In genomic region chr6:134165827-134166226, GRCh38 we compare ENCODE assay signal across 21 cellular contexts.
DNase-seq lines count a peak whose midpoint lies in the region; ATAC-seq and TF ChIP-seq lines count a peak whose summit lies in the region.
"Had no signal": no experiment of that assay in that cellular context is flagged by ENCODE, and none has a peak within 500 bp of the region (broad histone marks: within the 10 kb centered on the region; RNA-seq: fewer than 3 reads in every experiment).

No MANE protein-coding gene starts in this region.

- H3K27me3 Mint-ChIP-seq in chondrocyte (ENCODE audit: low read depth) = no peaks in the 10 kb centered on the region

- H3K36me3 ChIP-seq in psoas muscle (ENCODE audit: insufficient read depth in 1 of 2, low read depth in 1 of 2) = peaks cover 0 to 23% of the 10 kb centered on the region in 2 donors

- H3K27me3 ChIP-seq in psoas muscle (ENCODE audit: insufficient read depth in 3 of 3, low read length in 2 of 3) = no peaks in the 10 kb centered on the region
- H3K27me3 ChIP-seq: BE2C had no signal

- H3K4me3 ChIP-seq in fibroblast of the aortic adventitia (ENCODE audit: low read depth, low read length) = no peak overlapping the region
- no peak overlapping the region for H3K4me3 ChIP-seq in psoas muscle
- H3K4me3 ChIP-seq: GM12878, HAP-1 had no signal

- no peak overlapping the region for H3K27ac Mint-ChIP-seq in chondrocyte (ENCODE audit: unreplicated experiment)

- ATAC-seq in psoas muscle (peak in 2 of 4 donors; percentile 21 to 25), HG02870 (IDR thresholded peaks at IDR 0.05; ENCODE audit: unreplicated experiment) (no peak)
- ATAC-seq: GM12878 had no signal

- peaks cover 17% of the 10 kb centered on the region for H3K4me1 ChIP-seq in psoas muscle

- H3K27ac ChIP-seq in psoas muscle = peak overlapping the region; percentile 25

- H3K4me3 Mint-ChIP-seq in chondrocyte (ENCODE audit: unreplicated experiment) = no peak overlapping the region
- H3K4me3 Mint-ChIP-seq: CD8-positive, alpha-beta memory T cell had no signal

- TF ChIP-seq CTCF in fibroblast of the aortic adventitia (IDR thresholded peaks at IDR 0.05; ENCODE audit: insufficient read depth, low read length) (no peak), psoas muscle (IDR thresholded peaks at IDR 0.05) (no peak), chondrocyte (IDR thresholded peaks at IDR 0.05) (no peak)

- H3K9me3 Mint-ChIP-seq in chondrocyte (ENCODE audit: low read depth) = no peaks in the 10 kb centered on the region
- H3K9me3 Mint-ChIP-seq: CD8-positive, alpha-beta memory T cell had no signal

- intact Hi-C loops in psoas muscle (cut with DNase I) = no loop called here

- H3K4me1 Mint-ChIP-seq in chondrocyte (ENCODE audit: low read depth) = peaks cover 24% of the 10 kb centered on the region

- DNase-seq in ELR (ENCODE audit: low read depth) = peak; percentile 1
- peak; percentile 67 for DNase-seq in amniotic epithelial cell (ENCODE audit: low read depth)
- DNase-seq in fibroblast of the aortic adventitia (ENCODE audit: low read depth) = peak; percentile 27
- DNase-seq in psoas muscle = no peak
- no peak for DNase-seq in NCI-H1092 treated with DMSO at 0.1 percent for 48 hours (lab: John Stamatoyannopoulos, UW)
- DNase-seq in chondrocyte (ENCODE audit: low spot score) = no peak
- no peak for DNase-seq in activated effector memory CD4-positive, alpha-beta T cell treated with Interleukin-2 at 50 U/mL for 16 hours
- DNase-seq: BE2C; CD8-positive, alpha-beta memory T cell; DMS79 treated with DMSO at 0.1 percent for 48 hours; GDM1; KBM-7; NCI-H1436; NCI-H2029; NCI-H2171; NCI-H446; NCI-H69; RPMI8226 had no signal

- peaks cover 15% of the 10 kb centered on the region for H3K36me3 Mint-ChIP-seq in chondrocyte (ENCODE audit: low read depth)

- H3K9me3 ChIP-seq in psoas muscle = no peaks in the 10 kb centered on the region
- H3K9me3 ChIP-seq: BE2C, HAP-1 had no signal

- 82 to 83% (median 83%) methylated on average over 5 of the region's 5 CpGs for WGBS in psoas muscle, 3 donors

Comparison
In these comparisons a context has a peak if more than half of its experiments do, and no peak if none do; other contexts are left out.
1. DNase-seq: peak in ELR (single experiment), amniotic epithelial cell (single experiment) and fibroblast of the aortic adventitia (single experiment); none in psoas muscle (0 of 2), NCI-H1092 treated with DMSO at 0.1 percent for 48 hours (single experiment), chondrocyte (single experiment) and activated effector memory CD4-positive, alpha-beta T cell treated with Interleukin-2 at 50 U/mL for 16 hours (single experiment).